Comparison of ENCODE assay signal across 1 cellular context in the genomic region with DNA sequence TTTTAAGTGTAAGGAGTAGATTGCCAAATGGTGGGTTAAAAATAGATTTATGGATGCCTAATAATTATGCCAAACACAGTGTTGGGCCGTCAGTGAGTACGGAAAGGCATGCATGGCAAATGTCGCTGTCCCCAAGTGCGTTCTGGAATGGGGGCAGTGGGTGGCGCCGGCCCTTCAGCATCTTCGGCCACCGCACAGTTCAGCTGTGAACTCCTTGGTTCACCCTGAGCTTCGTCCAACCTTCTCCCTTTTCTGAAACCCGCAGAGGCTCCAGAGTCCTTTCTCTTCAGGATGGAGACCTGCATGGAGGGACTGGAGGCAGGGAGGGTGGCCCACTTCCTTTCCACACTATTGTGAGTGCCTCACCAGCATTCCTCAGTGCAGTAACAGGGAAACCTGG.
TF ChIP-seq lines count a peak whose summit lies in the region.

No MANE protein-coding gene starts in this region.

TF ChIP-seq in K562, 482 proteins besides CTCF, POLR2A, EP300 and RAD21 (continued from another document):
- TF ChIP-seq, protein P1, sequence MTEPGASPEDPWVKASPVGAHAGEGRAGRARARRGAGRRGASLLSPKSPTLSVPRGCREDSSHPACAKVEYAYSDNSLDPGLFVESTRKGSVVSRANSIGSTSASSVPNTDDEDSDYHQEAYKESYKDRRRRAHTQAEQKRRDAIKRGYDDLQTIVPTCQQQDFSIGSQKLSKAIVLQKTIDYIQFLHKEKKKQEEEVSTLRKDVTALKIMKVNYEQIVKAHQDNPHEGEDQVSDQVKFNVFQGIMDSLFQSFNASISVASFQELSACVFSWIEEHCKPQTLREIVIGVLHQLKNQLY (CRISPR knock-in tag; conservative IDR thresholded peaks at IDR 0.05) = no peak
- TF ChIP-seq KLF1 (tag; IDR thresholded peaks at IDR 0.05) = no peak
- TF ChIP-seq, protein P2, sequence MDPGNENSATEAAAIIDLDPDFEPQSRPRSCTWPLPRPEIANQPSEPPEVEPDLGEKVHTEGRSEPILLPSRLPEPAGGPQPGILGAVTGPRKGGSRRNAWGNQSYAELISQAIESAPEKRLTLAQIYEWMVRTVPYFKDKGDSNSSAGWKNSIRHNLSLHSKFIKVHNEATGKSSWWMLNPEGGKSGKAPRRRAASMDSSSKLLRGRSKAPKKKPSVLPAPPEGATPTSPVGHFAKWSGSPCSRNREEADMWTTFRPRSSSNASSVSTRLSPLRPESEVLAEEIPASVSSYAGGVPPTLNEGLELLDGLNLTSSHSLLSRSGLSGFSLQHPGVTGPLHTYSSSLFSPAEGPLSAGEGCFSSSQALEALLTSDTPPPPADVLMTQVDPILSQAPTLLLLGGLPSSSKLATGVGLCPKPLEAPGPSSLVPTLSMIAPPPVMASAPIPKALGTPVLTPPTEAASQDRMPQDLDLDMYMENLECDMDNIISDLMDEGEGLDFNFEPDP (CRISPR knock-in tag; IDR thresholded peaks at IDR 0.05) = no peak
- TF ChIP-seq, protein P3, sequence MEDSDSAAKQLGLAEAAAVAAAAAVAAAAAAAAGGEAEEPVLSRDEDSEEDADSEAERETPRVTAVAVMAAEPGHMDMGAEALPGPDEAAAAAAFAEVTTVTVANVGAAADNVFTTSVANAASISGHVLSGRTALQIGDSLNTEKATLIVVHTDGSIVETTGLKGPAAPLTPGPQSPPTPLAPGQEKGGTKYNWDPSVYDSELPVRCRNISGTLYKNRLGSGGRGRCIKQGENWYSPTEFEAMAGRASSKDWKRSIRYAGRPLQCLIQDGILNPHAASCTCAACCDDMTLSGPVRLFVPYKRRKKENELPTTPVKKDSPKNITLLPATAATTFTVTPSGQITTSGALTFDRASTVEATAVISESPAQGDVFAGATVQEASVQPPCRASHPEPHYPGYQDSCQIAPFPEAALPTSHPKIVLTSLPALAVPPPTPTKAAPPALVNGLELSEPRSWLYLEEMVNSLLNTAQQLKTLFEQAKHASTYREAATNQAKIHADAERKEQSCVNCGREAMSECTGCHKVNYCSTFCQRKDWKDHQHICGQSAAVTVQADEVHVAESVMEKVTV (CRISPR knock-in tag; IDR thresholded peaks at IDR 0.05) = no peak
- no peak for TF ChIP-seq FOXM1 (IDR thresholded peaks at IDR 0.05; ENCODE audit: low read depth)
- TF ChIP-seq FOXM1 (CRISPR knock-in tag; IDR thresholded peaks at IDR 0.05; ENCODE audit: low read depth) = no peak
- no peak for TF ChIP-seq ZNF316 (IDR thresholded peaks at IDR 0.05)
- peak; percentile 49 for TF ChIP-seq RBFOX2 (IDR thresholded peaks at IDR 0.05; ENCODE audit: low read depth, low read length)
- TF ChIP-seq, protein P4, sequence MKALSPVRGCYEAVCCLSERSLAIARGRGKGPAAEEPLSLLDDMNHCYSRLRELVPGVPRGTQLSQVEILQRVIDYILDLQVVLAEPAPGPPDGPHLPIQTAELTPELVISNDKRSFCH (CRISPR knock-in tag; IDR thresholded peaks at IDR 0.05) = no peak
- TF ChIP-seq, protein P4 (tag; IDR thresholded peaks at IDR 0.05) = no peak
- no peak for TF ChIP-seq PRPF4 (IDR thresholded peaks at IDR 0.05; ENCODE audit: insufficient read depth, low read depth, low read length, poor library complexity, severe bottlenecking)
- TF ChIP-seq ZNF41 (CRISPR knock-in tag; conservative IDR thresholded peaks at IDR 0.05) = no peak
- TF ChIP-seq, protein P5, sequence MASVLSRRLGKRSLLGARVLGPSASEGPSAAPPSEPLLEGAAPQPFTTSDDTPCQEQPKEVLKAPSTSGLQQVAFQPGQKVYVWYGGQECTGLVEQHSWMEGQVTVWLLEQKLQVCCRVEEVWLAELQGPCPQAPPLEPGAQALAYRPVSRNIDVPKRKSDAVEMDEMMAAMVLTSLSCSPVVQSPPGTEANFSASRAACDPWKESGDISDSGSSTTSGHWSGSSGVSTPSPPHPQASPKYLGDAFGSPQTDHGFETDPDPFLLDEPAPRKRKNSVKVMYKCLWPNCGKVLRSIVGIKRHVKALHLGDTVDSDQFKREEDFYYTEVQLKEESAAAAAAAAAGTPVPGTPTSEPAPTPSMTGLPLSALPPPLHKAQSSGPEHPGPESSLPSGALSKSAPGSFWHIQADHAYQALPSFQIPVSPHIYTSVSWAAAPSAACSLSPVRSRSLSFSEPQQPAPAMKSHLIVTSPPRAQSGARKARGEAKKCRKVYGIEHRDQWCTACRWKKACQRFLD (CRISPR knock-in tag; IDR thresholded peaks at IDR 0.05) = peak; percentile 18; the same call in 1 of the 2 replicates
- TF ChIP-seq GATA2 (CRISPR knock-in tag; IDR thresholded peaks at IDR 0.05) = no peak
- TF ChIP-seq, protein P6, sequence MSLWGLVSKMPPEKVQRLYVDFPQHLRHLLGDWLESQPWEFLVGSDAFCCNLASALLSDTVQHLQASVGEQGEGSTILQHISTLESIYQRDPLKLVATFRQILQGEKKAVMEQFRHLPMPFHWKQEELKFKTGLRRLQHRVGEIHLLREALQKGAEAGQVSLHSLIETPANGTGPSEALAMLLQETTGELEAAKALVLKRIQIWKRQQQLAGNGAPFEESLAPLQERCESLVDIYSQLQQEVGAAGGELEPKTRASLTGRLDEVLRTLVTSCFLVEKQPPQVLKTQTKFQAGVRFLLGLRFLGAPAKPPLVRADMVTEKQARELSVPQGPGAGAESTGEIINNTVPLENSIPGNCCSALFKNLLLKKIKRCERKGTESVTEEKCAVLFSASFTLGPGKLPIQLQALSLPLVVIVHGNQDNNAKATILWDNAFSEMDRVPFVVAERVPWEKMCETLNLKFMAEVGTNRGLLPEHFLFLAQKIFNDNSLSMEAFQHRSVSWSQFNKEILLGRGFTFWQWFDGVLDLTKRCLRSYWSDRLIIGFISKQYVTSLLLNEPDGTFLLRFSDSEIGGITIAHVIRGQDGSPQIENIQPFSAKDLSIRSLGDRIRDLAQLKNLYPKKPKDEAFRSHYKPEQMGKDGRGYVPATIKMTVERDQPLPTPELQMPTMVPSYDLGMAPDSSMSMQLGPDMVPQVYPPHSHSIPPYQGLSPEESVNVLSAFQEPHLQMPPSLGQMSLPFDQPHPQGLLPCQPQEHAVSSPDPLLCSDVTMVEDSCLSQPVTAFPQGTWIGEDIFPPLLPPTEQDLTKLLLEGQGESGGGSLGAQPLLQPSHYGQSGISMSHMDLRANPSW (CRISPR knock-in tag; IDR thresholded peaks at IDR 0.05) = no peak
- no peak for TF ChIP-seq ATF1 (CRISPR knock-in tag; IDR thresholded peaks at IDR 0.05)
- no peak for TF ChIP-seq ATF1 (tag; IDR thresholded peaks at IDR 0.05)
- TF ChIP-seq HNRNPUL1 (IDR thresholded peaks at IDR 0.05; ENCODE audit: low read length) = no peak
- TF ChIP-seq ZNF77 (CRISPR knock-in tag; IDR thresholded peaks at IDR 0.05) = no peak
- no peak for TF ChIP-seq IFI16 (CRISPR knock-in tag; IDR thresholded peaks at IDR 0.05)
- TF ChIP-seq ZSCAN29 (IDR thresholded peaks at IDR 0.05) = no peak
- no peak for TF ChIP-seq ZNF507 (tag; conservative IDR thresholded peaks at IDR 0.05)
- no peak for TF ChIP-seq SIN3B (IDR thresholded peaks at IDR 0.05; ENCODE audit: low read depth)
- TF ChIP-seq MTA3 (IDR thresholded peaks at IDR 0.05; ENCODE audit: borderline replicate concordance) = 0 out of 2 replicates have a peak, but pooled peaks have one; percentile 35
- 0 out of 2 replicates have a peak, but pooled peaks have one; percentile 22 for TF ChIP-seq TOE1 (IDR thresholded peaks at IDR 0.05; ENCODE audit: borderline replicate concordance)
- TF ChIP-seq TOE1 (CRISPR knock-in tag; IDR thresholded peaks at IDR 0.05; ENCODE audit: borderline replicate concordance, low read depth) = no peak
- TF ChIP-seq ZBED1 (IDR thresholded peaks at IDR 0.05) = no peak
TF ChIP-seq in K562: peak in this region for 31.
